ENCODE assay signal across 1 cellular context in genomic region chr3:126179825-126180476, GRCh38.
TF ChIP-seq lines count a peak whose summit lies in the region.

No MANE protein-coding gene starts in this region.

TF ChIP-seq in liver, 16 proteins besides CTCF, POLR2A, EP300 and RAD21 (continued from another document):
- TF ChIP-seq GABPA (IDR thresholded peaks at IDR 0.05 in 1 of 2, conservative IDR thresholded peaks at IDR 0.05 in 1 of 2) (no peak), TAF1 (conservative IDR thresholded peaks at IDR 0.05) (no peak), REST (IDR thresholded peaks at IDR 0.05) (no peak), FOXA2 (IDR thresholded peaks at IDR 0.05) (no peak), RXRA (IDR thresholded peaks at IDR 0.05) (no peak), FOXA1 (IDR thresholded peaks at IDR 0.05) (no peak), SP1 (IDR thresholded peaks at IDR 0.05) (no peak)
TF ChIP-seq in liver: peak in this region for 0.
